Comparison of ENCODE assay signal across 1 cellular context in the genomic region with DNA sequence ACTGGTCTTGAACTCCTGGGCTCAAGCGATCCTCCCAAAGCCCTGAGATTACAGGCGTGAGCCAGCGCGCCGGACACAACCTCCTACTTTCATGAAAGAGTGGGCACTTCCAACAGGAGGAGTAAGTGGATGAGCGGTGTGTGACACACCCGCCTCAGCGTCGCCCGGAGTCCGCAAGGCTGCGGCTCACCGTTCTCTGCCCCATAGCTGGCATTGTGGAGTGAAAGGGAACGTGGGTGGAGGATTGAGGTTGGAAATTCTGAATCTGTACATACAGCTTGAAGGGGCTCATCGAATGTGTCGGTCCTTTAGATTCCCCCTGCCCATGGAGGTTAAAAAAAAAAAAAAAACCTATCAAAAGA.
TF ChIP-seq lines count a peak whose summit lies in the region.

No MANE protein-coding gene starts in this region.

TF ChIP-seq in GM23338, 12 proteins besides CTCF, POLR2A, EP300 and RAD21 (continued from another document):
- TF ChIP-seq, protein P1, sequence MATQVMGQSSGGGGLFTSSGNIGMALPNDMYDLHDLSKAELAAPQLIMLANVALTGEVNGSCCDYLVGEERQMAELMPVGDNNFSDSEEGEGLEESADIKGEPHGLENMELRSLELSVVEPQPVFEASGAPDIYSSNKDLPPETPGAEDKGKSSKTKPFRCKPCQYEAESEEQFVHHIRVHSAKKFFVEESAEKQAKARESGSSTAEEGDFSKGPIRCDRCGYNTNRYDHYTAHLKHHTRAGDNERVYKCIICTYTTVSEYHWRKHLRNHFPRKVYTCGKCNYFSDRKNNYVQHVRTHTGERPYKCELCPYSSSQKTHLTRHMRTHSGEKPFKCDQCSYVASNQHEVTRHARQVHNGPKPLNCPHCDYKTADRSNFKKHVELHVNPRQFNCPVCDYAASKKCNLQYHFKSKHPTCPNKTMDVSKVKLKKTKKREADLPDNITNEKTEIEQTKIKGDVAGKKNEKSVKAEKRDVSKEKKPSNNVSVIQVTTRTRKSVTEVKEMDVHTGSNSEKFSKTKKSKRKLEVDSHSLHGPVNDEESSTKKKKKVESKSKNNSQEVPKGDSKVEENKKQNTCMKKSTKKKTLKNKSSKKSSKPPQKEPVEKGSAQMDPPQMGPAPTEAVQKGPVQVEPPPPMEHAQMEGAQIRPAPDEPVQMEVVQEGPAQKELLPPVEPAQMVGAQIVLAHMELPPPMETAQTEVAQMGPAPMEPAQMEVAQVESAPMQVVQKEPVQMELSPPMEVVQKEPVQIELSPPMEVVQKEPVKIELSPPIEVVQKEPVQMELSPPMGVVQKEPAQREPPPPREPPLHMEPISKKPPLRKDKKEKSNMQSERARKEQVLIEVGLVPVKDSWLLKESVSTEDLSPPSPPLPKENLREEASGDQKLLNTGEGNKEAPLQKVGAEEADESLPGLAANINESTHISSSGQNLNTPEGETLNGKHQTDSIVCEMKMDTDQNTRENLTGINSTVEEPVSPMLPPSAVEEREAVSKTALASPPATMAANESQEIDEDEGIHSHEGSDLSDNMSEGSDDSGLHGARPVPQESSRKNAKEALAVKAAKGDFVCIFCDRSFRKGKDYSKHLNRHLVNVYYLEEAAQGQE (IDR thresholded peaks at IDR 0.05; ENCODE audit: unreplicated experiment) = no peak
- TF ChIP-seq STAT1 (IDR thresholded peaks at IDR 0.05; ENCODE audit: unreplicated experiment) = no peak
- TF ChIP-seq CREB1 (CRISPR knock-in tag; IDR thresholded peaks at IDR 0.05; ENCODE audit: low read depth) = no peak
- TF ChIP-seq NANOG (IDR thresholded peaks at IDR 0.05; ENCODE audit: borderline replicate concordance) = no peak
- no peak for TF ChIP-seq JUNB (IDR thresholded peaks at IDR 0.05; ENCODE audit: unreplicated experiment)
- TF ChIP-seq, protein P2, sequence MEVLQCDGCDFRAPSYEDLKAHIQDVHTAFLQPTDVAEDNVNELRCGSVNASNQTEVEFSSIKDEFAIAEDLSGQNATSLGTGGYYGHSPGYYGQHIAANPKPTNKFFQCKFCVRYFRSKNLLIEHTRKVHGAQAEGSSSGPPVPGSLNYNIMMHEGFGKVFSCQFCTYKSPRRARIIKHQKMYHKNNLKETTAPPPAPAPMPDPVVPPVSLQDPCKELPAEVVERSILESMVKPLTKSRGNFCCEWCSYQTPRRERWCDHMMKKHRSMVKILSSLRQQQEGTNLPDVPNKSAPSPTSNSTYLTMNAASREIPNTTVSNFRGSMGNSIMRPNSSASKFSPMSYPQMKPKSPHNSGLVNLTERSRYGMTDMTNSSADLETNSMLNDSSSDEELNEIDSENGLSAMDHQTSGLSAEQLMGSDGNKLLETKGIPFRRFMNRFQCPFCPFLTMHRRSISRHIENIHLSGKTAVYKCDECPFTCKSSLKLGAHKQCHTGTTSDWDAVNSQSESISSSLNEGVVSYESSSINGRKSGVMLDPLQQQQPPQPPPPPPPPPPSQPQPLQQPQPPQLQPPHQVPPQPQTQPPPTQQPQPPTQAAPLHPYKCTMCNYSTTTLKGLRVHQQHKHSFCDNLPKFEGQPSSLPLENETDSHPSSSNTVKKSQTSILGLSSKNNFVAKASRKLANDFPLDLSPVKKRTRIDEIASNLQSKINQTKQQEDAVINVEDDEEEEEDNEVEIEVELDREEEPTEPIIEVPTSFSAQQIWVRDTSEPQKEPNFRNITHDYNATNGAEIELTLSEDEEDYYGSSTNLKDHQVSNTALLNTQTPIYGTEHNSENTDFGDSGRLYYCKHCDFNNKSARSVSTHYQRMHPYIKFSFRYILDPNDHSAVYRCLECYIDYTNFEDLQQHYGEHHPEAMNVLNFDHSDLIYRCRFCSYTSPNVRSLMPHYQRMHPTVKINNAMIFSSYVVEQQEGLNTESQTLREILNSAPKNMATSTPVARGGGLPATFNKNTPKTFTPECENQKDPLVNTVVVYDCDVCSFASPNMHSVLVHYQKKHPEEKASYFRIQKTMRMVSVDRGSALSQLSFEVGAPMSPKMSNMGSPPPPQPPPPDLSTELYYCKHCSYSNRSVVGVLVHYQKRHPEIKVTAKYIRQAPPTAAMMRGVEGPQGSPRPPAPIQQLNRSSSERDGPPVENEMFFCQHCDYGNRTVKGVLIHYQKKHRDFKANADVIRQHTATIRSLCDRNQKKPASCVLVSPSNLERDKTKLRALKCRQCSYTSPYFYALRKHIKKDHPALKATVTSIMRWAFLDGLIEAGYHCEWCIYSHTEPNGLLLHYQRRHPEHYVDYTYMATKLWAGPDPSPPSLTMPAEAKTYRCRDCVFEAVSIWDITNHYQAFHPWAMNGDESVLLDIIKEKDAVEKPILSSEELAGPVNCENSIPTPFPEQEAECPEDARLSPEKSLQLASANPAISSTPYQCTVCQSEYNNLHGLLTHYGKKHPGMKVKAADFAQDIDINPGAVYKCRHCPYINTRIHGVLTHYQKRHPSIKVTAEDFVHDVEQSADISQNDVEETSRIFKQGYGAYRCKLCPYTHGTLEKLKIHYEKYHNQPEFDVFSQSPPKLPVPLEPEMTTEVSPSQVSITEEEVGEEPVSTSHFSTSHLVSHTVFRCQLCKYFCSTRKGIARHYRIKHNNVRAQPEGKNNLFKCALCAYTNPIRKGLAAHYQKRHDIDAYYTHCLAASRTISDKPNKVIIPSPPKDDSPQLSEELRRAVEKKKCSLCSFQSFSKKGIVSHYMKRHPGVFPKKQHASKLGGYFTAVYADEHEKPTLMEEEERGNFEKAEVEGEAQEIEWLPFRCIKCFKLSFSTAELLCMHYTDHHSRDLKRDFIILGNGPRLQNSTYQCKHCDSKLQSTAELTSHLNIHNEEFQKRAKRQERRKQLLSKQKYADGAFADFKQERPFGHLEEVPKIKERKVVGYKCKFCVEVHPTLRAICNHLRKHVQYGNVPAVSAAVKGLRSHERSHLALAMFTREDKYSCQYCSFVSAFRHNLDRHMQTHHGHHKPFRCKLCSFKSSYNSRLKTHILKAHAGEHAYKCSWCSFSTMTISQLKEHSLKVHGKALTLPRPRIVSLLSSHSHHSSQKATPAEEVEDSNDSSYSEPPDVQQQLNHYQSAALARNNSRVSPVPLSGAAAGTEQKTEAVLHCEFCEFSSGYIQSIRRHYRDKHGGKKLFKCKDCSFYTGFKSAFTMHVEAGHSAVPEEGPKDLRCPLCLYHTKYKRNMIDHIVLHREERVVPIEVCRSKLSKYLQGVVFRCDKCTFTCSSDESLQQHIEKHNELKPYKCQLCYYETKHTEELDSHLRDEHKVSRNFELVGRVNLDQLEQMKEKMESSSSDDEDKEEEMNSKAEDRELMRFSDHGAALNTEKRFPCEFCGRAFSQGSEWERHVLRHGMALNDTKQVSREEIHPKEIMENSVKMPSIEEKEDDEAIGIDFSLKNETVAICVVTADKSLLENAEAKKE (CRISPR knock-in tag; IDR thresholded peaks at IDR 0.05) = no peak
- no peak for TF ChIP-seq EZH2phosphoT487 (IDR thresholded peaks at IDR 0.05; ENCODE audit: unreplicated experiment)
- no peak for TF ChIP-seq EZH2 (IDR thresholded peaks at IDR 0.05; ENCODE audit: low read depth, unreplicated experiment)
